34 cellular contexts compared by ENCODE assay signal in the genomic region with DNA sequence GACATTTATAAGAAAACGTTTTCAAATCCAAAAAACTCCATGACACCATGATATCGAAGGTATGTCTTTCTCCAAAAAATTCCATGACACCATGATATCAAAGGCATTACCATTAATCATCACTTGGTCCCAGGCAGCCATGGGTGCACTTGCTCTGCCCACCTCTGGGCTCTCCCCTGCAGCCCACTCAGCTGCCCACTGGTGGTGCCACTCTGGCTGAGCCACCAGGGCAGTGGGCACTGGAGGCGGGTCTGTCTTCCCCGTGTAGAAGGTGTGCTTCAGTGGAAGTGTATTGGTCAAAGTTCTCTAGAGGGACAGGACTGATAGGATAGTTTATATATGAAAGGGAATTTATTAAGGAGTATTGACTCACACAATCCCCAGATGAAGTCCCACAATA.
"Had no signal": no experiment of that assay in that cellular context is flagged by ENCODE, and none has a peak within 500 bp of the region (broad histone marks: within the 10 kb centered on the region; RNA-seq: fewer than 3 reads in every experiment).

No MANE protein-coding gene starts in this region.

- H3K9me3 ChIP-seq: MG63 had no signal

- H3K27ac ChIP-seq: KMS-11 had no signal

- DNase-seq: Karpas-422, Kasumi-1, KG1, MG63, MM.1S, MV-4-11, NCI-H1048, NCI-H1092, NCI-H1092 treated with DMSO at 0.1 percent for 48 hours, NCI-H1105, NCI-H1105 treated with DMSO at 0.1 percent for 48 hours, NCI-H1417, NCI-H1417 treated with DMSO at 0.1 percent for 48 hours, NCI-H1436, NCI-H1436 treated with DMSO at 0.1 percent for 48 hours, NCI-H146, NCI-H1694, NCI-H1694 treated with DMSO at 0.1 percent for 48 hours, NCI-H187, NCI-H187 treated with DMSO at 0.1 percent for 48 hours, NCI-H1930, NCI-H2029, NCI-H2029 treated with DMSO at 0.1 percent for 48 hours, NCI-H2081, NCI-H2081 treated with DMSO at 0.1 percent for 48 hours, NCI-H2107, NCI-H2171, NCI-H2171 treated with DMSO at 0.1 percent for 48 hours, NCI-H2227 treated with DMSO at 0.1 percent for 48 hours, NCI-H226, NCI-H345, NCI-H446, NCI-H446 treated with DMSO at 0.1 percent for 48 hours had no signal

- H3K36me3 ChIP-seq: MG63 had no signal

- H3K27me3 ChIP-seq: MG63 had no signal

- H3K9ac ChIP-seq: KMS-11 had no signal

- H3K4me2 ChIP-seq: KMS-11 had no signal

- H3K4me3 ChIP-seq: MG63 had no signal
